Comparison of ENCODE assay signal across 8 cellular contexts in the genomic region with DNA sequence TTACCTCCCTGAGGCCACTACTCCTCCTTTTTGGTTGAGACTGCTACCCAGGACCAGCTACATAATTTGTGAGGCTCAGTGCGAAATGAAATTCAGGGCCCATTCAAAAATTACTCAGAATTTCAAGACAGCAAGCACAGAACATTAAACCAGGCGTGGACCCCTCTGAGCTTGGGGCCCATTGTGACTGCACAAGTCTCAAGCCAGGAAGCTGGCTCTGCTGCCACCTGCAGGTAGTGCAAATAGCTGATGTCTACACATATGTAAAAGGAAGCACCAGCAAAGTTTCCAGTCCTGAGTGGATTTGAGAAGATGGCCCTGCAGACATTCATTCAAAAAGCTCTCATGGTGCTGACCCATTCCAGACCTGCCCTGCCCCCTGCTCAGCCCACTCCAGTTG.
DNase-seq lines count a peak whose midpoint lies in the region; ATAC-seq and TF ChIP-seq lines count a peak whose summit lies in the region.

No MANE protein-coding gene starts in this region.

- peak; percentile 58 for DNase-seq in activated CD4-positive, alpha-beta T cell treated with anti-CD3 and anti-CD28 coated beads for 36 hours
- no peak for DNase-seq in activated CD4-positive, alpha-beta T cell treated with anti-CD3 and anti-CD28 coated beads for 4 hours
- DNase-seq in RPMI8226 (peak; percentile 56), foreskin keratinocyte (peak in 1 of 2 donors; percentile 20), posterior vena cava (ENCODE audit: low spot score) (no peak)
- peak; percentile 17 to 35 for DNase-seq in stimulated activated CD4-positive, alpha-beta T cell treated with anti-CD3 and anti-CD28 coated beads, Interleukin-2, amount 100 ng/mL, for 24 hours

- H3K27ac ChIP-seq in foreskin keratinocyte, result no peak overlapping the region

- peaks cover 24% of the 10 kb centered on the region for H3K27me3 ChIP-seq in foreskin keratinocyte

- H3K4me3 Mint-ChIP-seq in activated CD4-positive, alpha-beta T cell treated with anti-CD3 and anti-CD28 coated beads for 36 hours, result no peak overlapping the region

- intact Hi-C loops in activated CD4-positive, alpha-beta T cell treated with anti-CD3 and anti-CD28 coated beads for 36 hours (cut with DNase I, micrococcal nuclease), result loop anchor here in 1 of 2 experiments (1.0 to 10.0 kb wide), 2 partner anchors 607 to 790 kb away; no protein-coding TSS in a partner anchor
- intact Hi-C loops in posterior vena cava (cut with DNase I), result no loop called here

- H3K4me1 Mint-ChIP-seq in activated CD4-positive, alpha-beta T cell treated with anti-CD3 and anti-CD28 coated beads for 36 hours, result no peaks in the 10 kb centered on the region

- peak; percentile 78 for TF ChIP-seq CTCF in foreskin keratinocyte (conservative IDR thresholded peaks at IDR 0.05)

- H3K27ac Mint-ChIP-seq in activated CD4-positive, alpha-beta T cell treated with anti-CD3 and anti-CD28 coated beads for 36 hours, result no peak overlapping the region

- CTCF ChIA-PET in activated CD4-positive, alpha-beta T cell treated with anti-CD3 and anti-CD28 coated beads for 36 hours (lab: Charles Lee), result interaction anchor here (0.6 to 0.8 kb wide), 3 partner anchors 27 to 609 kb away, joined by 3 read pairs; no protein-coding TSS in a partner anchor

- POLR2A ChIA-PET in activated CD4-positive, alpha-beta T cell treated with anti-CD3 and anti-CD28 coated beads for 36 hours (lab: Charles Lee), result no interaction called here

- ATAC-seq in activated CD4-positive, alpha-beta T cell treated with anti-CD3 and anti-CD28 coated beads for 36 hours, result no peak
- ATAC-seq in HG02884 (IDR thresholded peaks at IDR 0.05; ENCODE audit: unreplicated experiment) (peak; percentile 72), foreskin keratinocyte (peak; percentile 68), HG03159 (IDR thresholded peaks at IDR 0.05; ENCODE audit: unreplicated experiment) (no peak)

- H3K9me3 Mint-ChIP-seq in activated CD4-positive, alpha-beta T cell treated with anti-CD3 and anti-CD28 coated beads for 36 hours (ENCODE audit: low read depth), result no peaks in the 10 kb centered on the region

- H3K4me1 ChIP-seq in foreskin keratinocyte, result no peaks in the 10 kb centered on the region

- no peaks in the 10 kb centered on the region for H3K36me3 Mint-ChIP-seq in activated CD4-positive, alpha-beta T cell treated with anti-CD3 and anti-CD28 coated beads for 36 hours (ENCODE audit: low read depth)

- H3K27me3 Mint-ChIP-seq in activated CD4-positive, alpha-beta T cell treated with anti-CD3 and anti-CD28 coated beads for 36 hours, result peaks cover 2% of the 10 kb centered on the region

Comparison
In these comparisons a context has a peak if more than half of its experiments do, and no peak if none do; other contexts are left out.
1. DNase-seq: peak in activated CD4-positive, alpha-beta T cell treated with anti-CD3 and anti-CD28 coated beads for 36 hours (single experiment), RPMI8226 (single experiment) and stimulated activated CD4-positive, alpha-beta T cell treated with anti-CD3 and anti-CD28 coated beads, Interleukin-2, amount 100 ng/mL, for 24 hours (2 of 2); none in activated CD4-positive, alpha-beta T cell treated with anti-CD3 and anti-CD28 coated beads for 4 hours (0 of 2) and posterior vena cava (single experiment).
2. ATAC-seq: peak in HG02884 (single experiment) and foreskin keratinocyte (single experiment); none in activated CD4-positive, alpha-beta T cell treated with anti-CD3 and anti-CD28 coated beads for 36 hours (single experiment) and HG03159 (single experiment).